Comparison of ENCODE assay signal across 19 cellular contexts in the genomic region with DNA sequence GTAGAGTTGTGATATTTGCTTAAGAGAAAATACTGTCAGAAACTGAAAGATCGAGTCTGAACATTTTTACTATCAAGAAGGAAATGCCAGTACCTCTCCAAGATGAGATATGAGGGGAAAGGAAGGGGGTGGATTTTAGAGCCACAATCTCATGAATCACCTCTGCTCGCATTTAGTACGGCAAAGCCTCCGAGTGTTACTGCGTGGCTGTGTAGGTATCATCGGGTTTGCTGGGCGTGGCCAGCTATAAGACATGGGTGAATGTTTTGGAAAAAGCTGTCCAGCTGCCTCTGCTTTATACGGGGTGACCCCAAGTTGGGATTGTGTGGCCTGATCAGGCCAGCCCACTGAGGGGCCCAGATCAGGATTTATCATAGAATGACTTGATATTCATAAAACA.
DNase-seq lines count a peak whose midpoint lies in the region; ATAC-seq, FAIRE-seq and TF ChIP-seq lines count a peak whose summit lies in the region.
"Had no signal": no experiment of that assay in that cellular context is flagged by ENCODE, and none has a peak within 500 bp of the region (broad histone marks: within the 10 kb centered on the region; RNA-seq: fewer than 3 reads in every experiment).

No MANE protein-coding gene starts in this region.

- DNase-seq in H54 (ENCODE audit: insufficient read length, low spot score) (no peak), OCI-M1 (lab: John Stamatoyannopoulos, UW) (peak; percentile 17), left lobe of liver (ENCODE audit: low spot score) (no peak), putamen (ENCODE audit: low spot score) (no peak), erythroblast (lab: John Stamatoyannopoulos, UW) (no peak), medulla oblongata (ENCODE audit: extremely low spot score) (no peak), SIG-M5 (lab: John Stamatoyannopoulos, UW) (no peak)
- DNase-seq: CD8-positive, alpha-beta T cell; DND-41; GF-D8; MM.1S; NCI-H1092 treated with DMSO at 0.1 percent for 48 hours; NCI-H1694; NCI-H345; NCI-H526 treated with DMSO at 0.1 percent for 48 hours; SK-N-SH; T-cell had no signal

- FAIRE-seq in H54 (lab: Jason Lieb, UNC), result peak; percentile 75

- H3K27ac ChIP-seq in ACC112 (ENCODE audit: low read depth, low read length), result no peak overlapping the region

- H2AFZ ChIP-seq in ACC112 (ENCODE audit: low read length, unreplicated experiment), result peak overlapping the region; percentile 5
- H2AFZ ChIP-seq: GM23338 had no signal

- no peaks in the 10 kb centered on the region for H3K79me2 ChIP-seq in ACC112 (ENCODE audit: control insufficient read depth, insufficient read depth, low read length, unreplicated experiment)

- no peak overlapping the region for H3K4me3 ChIP-seq in ACC112 (ENCODE audit: low read depth, low read length)
- H3K4me3 ChIP-seq: GM23338 had no signal

- ATAC-seq in left lobe of liver, result peak; percentile 16
- ATAC-seq: CD8-positive, alpha-beta T cell; GM23338; T-cell had no signal

- no peaks in the 10 kb centered on the region for H3K36me3 ChIP-seq in ACC112 (ENCODE audit: insufficient read depth, low read length)

- H3K4me1 ChIP-seq in ACC112 (ENCODE audit: control insufficient read depth, insufficient read depth, low read length, unreplicated experiment), result no peaks in the 10 kb centered on the region

- H3K27me3 ChIP-seq in ACC112 (ENCODE audit: insufficient read depth, low read length), result no peaks in the 10 kb centered on the region

- TF ChIP-seq POLR2A in H54 (IDR thresholded peaks at IDR 0.05; ENCODE audit: low read depth, low read length), result no peak
- TF ChIP-seq POLR2A in erythroblast (IDR thresholded peaks at IDR 0.05; ENCODE audit: low read length), result no peak
